30 cellular contexts compared by ENCODE assay signal in the genomic region with DNA sequence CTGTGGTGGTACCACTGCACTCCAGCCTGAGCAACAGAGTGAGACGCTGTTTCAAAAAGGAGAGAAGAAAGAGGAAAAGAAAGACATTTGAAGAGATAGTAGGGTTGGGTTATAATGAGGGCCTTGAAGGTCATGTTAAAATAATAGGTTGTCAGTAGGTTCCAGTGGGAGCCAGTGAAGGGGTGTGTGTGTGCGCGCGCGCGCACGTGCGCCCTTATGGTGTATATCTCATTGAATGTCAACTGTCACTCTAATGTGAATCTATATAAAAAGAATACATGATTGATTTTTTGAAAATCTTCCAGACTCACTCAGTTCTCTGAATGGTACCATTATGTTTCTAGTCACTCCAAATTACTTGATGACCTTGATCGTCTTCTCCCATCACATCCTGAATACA.
"Had no signal": no experiment of that assay in that cellular context is flagged by ENCODE, and none has a peak within 500 bp of the region (broad histone marks: within the 10 kb centered on the region; RNA-seq: fewer than 3 reads in every experiment).

No MANE protein-coding gene starts in this region.

- ATAC-seq: left cardiac atrium; left lobe of liver; lower lobe of right lung; naive thymus-derived CD8-positive, alpha-beta T cell; pancreas; right cardiac atrium; stimulated activated effector memory CD8-positive, alpha-beta T cell treated with anti-CD3 and anti-CD28 coated beads, Interleukin-12 subunit alpha, Interleukin-12 subunit beta, amount 100 ng/mL, for 72 hours; upper lobe of right lung had no signal

- FAIRE-seq: keratinocyte, pancreas, small intestine, urothelium cell line had no signal

- H3K27ac Mint-ChIP-seq: stimulated activated effector memory CD8-positive, alpha-beta T cell treated with anti-CD3 and anti-CD28 coated beads, Interleukin-12 subunit alpha, Interleukin-12 subunit beta, amount 100 ng/mL, for 72 hours; stimulated activated naive CD8-positive, alpha-beta T cell treated with anti-CD3 and anti-CD28 coated beads, Interleukin-15, Interleukin-2, amounts not matched to agents 100 ng/mL and 50 ng/mL, for 24 hours had no signal

- H3K36me3 ChIP-seq: lower lobe of right lung, pancreas, prostate gland, sigmoid colon, spleen, suprapubic skin, thoracic aorta, tibial artery, upper lobe of right lung had no signal

- H3K9me3 Mint-ChIP-seq: naive thymus-derived CD8-positive, alpha-beta T cell; nephron; neural crest cell; stimulated activated effector memory CD8-positive, alpha-beta T cell treated with anti-CD3 and anti-CD28 coated beads, Interleukin-12 subunit alpha, Interleukin-12 subunit beta, amount 100 ng/mL, for 72 hours; stimulated activated naive CD8-positive, alpha-beta T cell treated with anti-CD3 and anti-CD28 coated beads, Interleukin-15, Interleukin-2, amounts not matched to agents 100 ng/mL and 50 ng/mL, for 24 hours had no signal

- H3K4me3 Mint-ChIP-seq: nephron; neural crest cell; stimulated activated effector memory CD8-positive, alpha-beta T cell treated with anti-CD3 and anti-CD28 coated beads, Interleukin-12 subunit alpha, Interleukin-12 subunit beta, amount 100 ng/mL, for 72 hours; stimulated activated naive CD8-positive, alpha-beta T cell treated with anti-CD3 and anti-CD28 coated beads, Interleukin-15, Interleukin-2, amounts not matched to agents 100 ng/mL and 50 ng/mL, for 24 hours had no signal

- DNase-seq: hippocampal formation; kidney glomerular epithelial cell; left cardiac atrium; lower lobe of right lung; mammary epithelial cell; mesenchymal stem cell; naive thymus-derived CD8-positive, alpha-beta T cell; nucleus accumbens; pancreas; posterior cingulate gyrus; retina; right cardiac atrium; sigmoid colon; small intestine; spleen; stimulated activated CD4-positive, alpha-beta T cell treated with anti-CD3 and anti-CD28 coated beads, Interleukin-4, amount 100 ng/mL, for 24 hours; stimulated activated naive CD4-positive, alpha-beta T cell; tibial artery; trophoblast cell; upper lobe of right lung had no signal

- H3K9me3 ChIP-seq: lower lobe of right lung, pancreas, prostate gland, sigmoid colon, spleen, suprapubic skin, thoracic aorta, tibial artery, upper lobe of right lung had no signal

- H3K4me3 ChIP-seq: lower lobe of right lung, pancreas, prostate gland, sigmoid colon, spleen, suprapubic skin, thoracic aorta, tibial artery, upper lobe of right lung had no signal

- H3K4me1 ChIP-seq: prostate gland had no signal

- H3K27me3 ChIP-seq: pancreas, sigmoid colon, spleen, suprapubic skin, tibial artery, upper lobe of right lung had no signal

- H3K27ac ChIP-seq: lower lobe of right lung, pancreas, prostate gland, spleen, suprapubic skin, thoracic aorta, upper lobe of right lung had no signal

- H3K27me3 Mint-ChIP-seq: naive thymus-derived CD8-positive, alpha-beta T cell; stimulated activated naive CD8-positive, alpha-beta T cell treated with anti-CD3 and anti-CD28 coated beads, Interleukin-15, Interleukin-2, amounts not matched to agents 100 ng/mL and 50 ng/mL, for 24 hours had no signal
